In the genomic region with DNA sequence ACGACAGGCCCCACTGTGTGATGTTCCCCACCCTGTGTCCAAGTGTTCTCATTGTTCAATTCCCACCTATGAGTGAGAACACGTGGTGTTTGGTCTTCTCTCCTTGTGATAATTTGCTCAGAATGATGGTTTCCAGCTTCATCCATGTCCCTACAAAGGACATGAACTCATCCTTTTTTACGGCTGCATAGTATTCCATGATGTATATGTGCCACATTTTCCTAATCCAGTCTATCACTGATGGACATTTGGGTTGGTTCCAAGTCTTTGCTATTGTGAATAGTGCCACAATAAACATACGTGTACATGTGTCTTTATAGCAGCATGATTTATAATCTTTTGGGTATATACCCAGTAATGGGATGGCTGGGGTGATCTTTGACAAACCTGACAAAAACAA, we compare ENCODE assay signal across 1 cellular context. TPM values are rescaled to one million over a fixed set of nuclear protein-coding genes. Genes with fewer than 3 reads are reported as not detected.
"Had no signal": no experiment of that assay in that cellular context is flagged by ENCODE, and none has a peak within 500 bp of the region (broad histone marks: within the 10 kb centered on the region; RNA-seq: fewer than 3 reads in every experiment).

No MANE protein-coding gene starts in this region.

RNA-seq across cellular contexts. Expression of a gene that starts 20.0 kb away (rescaled TPM):
- total RNA-seq: H9 had no signal
